Comparison of ENCODE assay signal across 8 cellular contexts in genomic region chr13:29923554-29924481, GRCh38.
DNase-seq lines count a peak whose midpoint lies in the region; FAIRE-seq and TF ChIP-seq lines count a peak whose summit lies in the region.

No MANE protein-coding gene starts in this region.

- no TSS peak for BruUV-seq in endothelial cell of umbilical vein (replicated peaks; lab: Mats Ljungman, UMichigan)

- H3K9me3 ChIP-seq in endothelial cell of umbilical vein (replicated peaks; ENCODE audit: control insufficient read depth, insufficient read depth, low read length), result no peaks in the 10 kb centered on the region
- no peaks in the 10 kb centered on the region for H3K9me3 ChIP-seq in mucosa of stomach (ENCODE audit: control insufficient read depth, low read length)

- dilution Hi-C loops in endothelial cell of umbilical vein (cut with MboI; ENCODE audit: extremely low pct_ligation_motif_present, low sequenced_read_pairs), result no loop called here

- H3K9ac ChIP-seq in endothelial cell of umbilical vein (replicated peaks; ENCODE audit: extremely low read depth, insufficient read depth, low read length) (peak overlapping the region; percentile 2), mucosa of stomach (ENCODE audit: low read length) (peak overlapping the region; percentile 66)

- H3K36me3 ChIP-seq in endothelial cell of umbilical vein (ENCODE audit: control insufficient read depth in 2 of 2, extremely low read depth in 1 of 2, insufficient read depth in 2 of 2, low read length in 2 of 2) (no peaks in the 10 kb centered on the region), mucosa of stomach (ENCODE audit: control insufficient read depth, insufficient read depth, low read length) (no peaks in the 10 kb centered on the region)

- H3K4me3 ChIP-seq in endothelial cell of umbilical vein (replicated peaks in 1 of 3; ENCODE audit: insufficient read depth in 1 of 3, low read depth in 1 of 3, low read length in 3 of 3) (no peak overlapping the region), mucosa of stomach (ENCODE audit: low read length) (no peak overlapping the region)

- no peaks in the 10 kb centered on the region for H3K9me1 ChIP-seq in endothelial cell of umbilical vein (replicated peaks; ENCODE audit: control insufficient read depth, extremely low read depth, insufficient read depth, low read length)

- H3K27me3 ChIP-seq in endothelial cell of umbilical vein (ENCODE audit: control insufficient read depth in 2 of 2, insufficient read depth in 2 of 2, low read length in 2 of 2) (no peaks in the 10 kb centered on the region), mucosa of stomach (ENCODE audit: control insufficient read depth, insufficient read depth, low read length) (no peaks in the 10 kb centered on the region)

- DNase-seq in NCI-H187 (lab: John Stamatoyannopoulos, UW) (peak; percentile 11 to 38), NCI-H187 treated with DMSO at 0.1 percent for 48 hours (lab: John Stamatoyannopoulos, UW) (no peak), NCI-H226 (peak; percentile 83), endothelial cell of umbilical vein (ENCODE audit: low read depth, low spot score) (peak; percentile 93), NCI-H2227 treated with DMSO at 0.1 percent for 48 hours (lab: John Stamatoyannopoulos, UW) (no peak)
- peak; percentile 26 to 30 for DNase-seq in activated CD8-positive, alpha-beta memory T cell treated with anti-CD3 and anti-CD28 coated beads for 1 hour (ENCODE audit: extremely low read depth in 1 of 2, low read depth in 1 of 2)
- DNase-seq in stimulated activated CD8-positive, alpha-beta memory T cell treated with anti-CD3 and anti-CD28 coated beads, Interleukin-4, amount 100 ng/mL, for 4 hours (ENCODE audit: low read depth in 2 of 2, low spot score in 1 of 2), result peak; percentile 26 to 51

- peak overlapping the region; percentile 62 for H3K27ac ChIP-seq in endothelial cell of umbilical vein (ENCODE audit: insufficient read depth, low read depth, low read length)

- intact Hi-C loops in endothelial cell of umbilical vein (cut with micrococcal nuclease), result loop anchor here (1.0 to 10.0 kb wide), 5 partner anchors 74 to 329 kb away; partner anchors contain the start of genes SLC7A1 and UBL3

- TF ChIP-seq CTCF in endothelial cell of umbilical vein (IDR thresholded peaks at IDR 0.05; ENCODE audit: extremely low read depth in 1 of 2, insufficient read depth in 1 of 2, low read depth in 1 of 2, low read length in 2 of 2), result peak; percentile 94 to 96

- H3K4me2 ChIP-seq in endothelial cell of umbilical vein (ENCODE audit: insufficient read depth, low read length), result peak overlapping the region; percentile 5

- H3K79me2 ChIP-seq in endothelial cell of umbilical vein (ENCODE audit: control insufficient read depth, insufficient read depth, low read length), result no peaks in the 10 kb centered on the region

- H2AFZ ChIP-seq in endothelial cell of umbilical vein (ENCODE audit: low read depth, low read length), result peak overlapping the region; percentile 81

- peak; percentile 96 for FAIRE-seq in endothelial cell of umbilical vein (lab: Jason Lieb, UNC)

- H4K20me1 ChIP-seq in endothelial cell of umbilical vein (replicated peaks; ENCODE audit: control insufficient read depth, extremely low read depth, insufficient read depth, low read length), result no peaks in the 10 kb centered on the region

- no peak for TF ChIP-seq POLR2A in endothelial cell of umbilical vein (IDR thresholded peaks at IDR 0.05; ENCODE audit: low read depth, low read length)

- CTCF ChIA-PET in endothelial cell of umbilical vein (lab: Charles Lee), result interaction anchor here (0.6 to 4.1 kb wide), 45 partner anchors 9 to 420 kb away, joined by 3 to 66 read pairs (median 4); partner anchors contain the start of gene UBL3

- H3K4me1 ChIP-seq in endothelial cell of umbilical vein (ENCODE audit: control insufficient read depth, extremely low read depth, insufficient read depth, low read length), result peaks cover 17% of the 10 kb centered on the region
- peaks cover 57% of the 10 kb centered on the region for H3K4me1 ChIP-seq in mucosa of stomach (ENCODE audit: control insufficient read depth, insufficient read depth, low read length)

- POLR2A ChIA-PET in endothelial cell of umbilical vein (lab: Charles Lee), result interaction anchor here (1.7 kb wide), 1 partner anchor 73 kb away, joined by 7 read pairs; the partner anchor contains the start of gene UBL3

TF ChIP-seq in endothelial cell of umbilical vein, 7 proteins besides CTCF, POLR2A, EP300 and RAD21:
- peak; percentile 92 for TF ChIP-seq MAX (IDR thresholded peaks at IDR 0.05; ENCODE audit: insufficient read depth, insufficient read length)
- TF ChIP-seq POLR2AphosphoS5 (IDR thresholded peaks at IDR 0.05; ENCODE audit: insufficient read depth, low read depth, low read length), result peak; percentile 36
- TF ChIP-seq FOS (IDR thresholded peaks at IDR 0.05; ENCODE audit: borderline replicate concordance, insufficient read depth, low read length), result peak; percentile 74
- TF ChIP-seq MYC (IDR thresholded peaks at IDR 0.05; ENCODE audit: low read depth, low read length), result peak; percentile 81
- peak; percentile 40 for TF ChIP-seq JUN (IDR thresholded peaks at IDR 0.05; ENCODE audit: borderline replicate concordance, insufficient read depth, insufficient read length, low read depth)
- TF ChIP-seq EZH2 (IDR thresholded peaks at IDR 0.05; ENCODE audit: borderline replicate concordance, low read depth, low read length, severe bottlenecking), result no peak
- no peak for TF ChIP-seq GATA2 (IDR thresholded peaks at IDR 0.05; ENCODE audit: insufficient read depth, insufficient read length, low read depth, low read length)

Comparison
In these comparisons a context has a peak if more than half of its experiments do, and no peak if none do; other contexts are left out.
1. DNase-seq: peak in NCI-H187 (2 of 2), NCI-H226 (single experiment), activated CD8-positive, alpha-beta memory T cell treated with anti-CD3 and anti-CD28 coated beads for 1 hour (2 of 2), endothelial cell of umbilical vein (single experiment) and stimulated activated CD8-positive, alpha-beta memory T cell treated with anti-CD3 and anti-CD28 coated beads, Interleukin-4, amount 100 ng/mL, for 4 hours (2 of 2); none in NCI-H187 treated with DMSO at 0.1 percent for 48 hours (single experiment) and NCI-H2227 treated with DMSO at 0.1 percent for 48 hours (single experiment).